ENCODE assay signal across 11 cellular contexts in the genomic region with DNA sequence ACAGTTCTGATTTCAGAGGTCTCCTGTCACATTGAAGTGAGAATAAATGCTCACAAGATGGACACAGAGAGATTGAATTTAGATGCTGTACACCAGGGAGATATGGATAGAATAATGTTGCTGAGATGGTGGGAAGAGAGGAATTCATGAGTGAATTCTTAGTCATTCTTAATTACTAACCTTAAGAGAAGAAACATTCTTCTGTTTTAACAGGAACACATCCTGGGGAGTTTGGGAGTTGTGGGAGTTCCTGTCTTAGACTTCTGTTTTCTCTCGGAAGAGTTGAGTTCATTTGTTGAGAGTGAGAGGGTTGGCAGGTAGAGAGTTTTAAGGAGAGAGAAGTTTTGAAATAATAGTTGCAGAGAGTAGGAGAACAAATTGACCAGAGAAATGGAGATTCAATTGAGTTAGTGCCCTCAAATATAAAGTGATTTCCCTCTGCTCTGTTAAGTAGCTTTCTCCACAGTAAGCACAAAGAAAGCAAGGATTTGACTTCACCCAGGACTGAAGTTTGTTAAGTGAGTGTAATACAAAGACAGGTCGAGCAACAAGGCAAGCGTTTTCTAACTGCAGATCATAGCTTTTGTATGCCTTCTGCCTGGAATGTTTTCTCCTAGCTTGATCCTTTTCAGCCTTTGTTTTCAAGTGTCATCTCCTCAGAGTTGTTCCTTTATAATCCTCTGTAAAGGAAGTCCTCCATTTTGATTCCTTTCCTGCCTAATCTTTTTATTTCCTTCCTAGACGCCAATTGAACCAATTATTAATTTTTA.
DNase-seq lines count a peak whose midpoint lies in the region; TF ChIP-seq lines count a peak whose summit lies in the region.
"Had no signal": no experiment of that assay in that cellular context is flagged by ENCODE, and none has a peak within 500 bp of the region (broad histone marks: within the 10 kb centered on the region; RNA-seq: fewer than 3 reads in every experiment).

No MANE protein-coding gene starts in this region.

- POLR2A ChIA-PET in SK-N-SH (lab: Yijun Ruan, JAX): no interaction called here

- peaks cover 17% of the 10 kb centered on the region for H3F3A ChIP-seq in SK-N-SH (replicated peaks; ENCODE audit: insufficient read depth)

- H3K27me3 ChIP-seq in HAP-1 (ENCODE audit: low read depth): no peaks in the 10 kb centered on the region
- no peaks in the 10 kb centered on the region for H3K27me3 ChIP-seq in SK-N-SH (ENCODE audit: insufficient read depth)
- H3K27me3 ChIP-seq: sigmoid colon had no signal

- peak overlapping the region; percentile 32; the same call in 1 of the 2 replicates for H3K9ac ChIP-seq in SK-N-SH

- H3K36me3 ChIP-seq in HAP-1 (replicated peaks) (no peaks in the 10 kb centered on the region), SK-N-SH (replicated peaks in 1 of 2; ENCODE audit: control insufficient read depth in 1 of 2, insufficient read depth in 2 of 2, low read length in 1 of 2) (peaks cover 2 to 11% of the 10 kb centered on the region in 2 experiments)
- H3K36me3 ChIP-seq: thoracic aorta had no signal

- peak; percentile 8 to 70 for DNase-seq in HAP-1 (ENCODE audit: low spot score in 2 of 2)
- no peak for DNase-seq in SK-N-SH
- peak; percentile 11 to 33 for DNase-seq in foreskin fibroblast
- peak; percentile 76 for DNase-seq in renal cortical epithelial cell (ENCODE audit: low read depth)
- DNase-seq in NCI-H2227 (lab: John Stamatoyannopoulos, UW; ENCODE audit: unreplicated experiment): no peak
- DNase-seq in DMS53 treated with DMSO at 0.1 percent for 48 hours (lab: John Stamatoyannopoulos, UW; ENCODE audit: unreplicated experiment): no peak
- no peak for DNase-seq in activated CD8-positive, alpha-beta memory T cell treated with anti-CD3 and anti-CD28 coated beads, Interleukin-2, amount 50 U/mL, for 4 hours
- DNase-seq: activated CD4-positive, CD25-positive, alpha-beta regulatory T cell; NCI-H1436; sigmoid colon had no signal

- H3K27ac ChIP-seq in SK-N-SH (ENCODE audit: low read depth in 2 of 2, low read length in 1 of 2): peak overlapping the region; percentile 9 to 76; a peak in 3 of 4 replicates
- H3K27ac ChIP-seq: sigmoid colon, thoracic aorta had no signal

- TF ChIP-seq CTCF in SK-N-SH (IDR thresholded peaks at IDR 0.05): no peak
- no peak for TF ChIP-seq CTCF in foreskin fibroblast (IDR thresholded peaks at IDR 0.05; ENCODE audit: low read depth, low read length)

- no peaks in the 10 kb centered on the region for H4K20me1 ChIP-seq in SK-N-SH (ENCODE audit: insufficient read depth)

- TF ChIP-seq RAD21 in SK-N-SH (IDR thresholded peaks at IDR 0.05; ENCODE audit: low read length): no peak

- WGBS in SK-N-SH (ENCODE audit: low lambda C conversion rate): 66% methylated on average over 4 of the region's 4 CpGs

- H3K4me3 ChIP-seq in HAP-1 (no peak overlapping the region), SK-N-SH (ENCODE audit: low read depth in 2 of 2, low read length in 1 of 2) (no peak overlapping the region), foreskin fibroblast (ENCODE audit: low read depth in 1 of 2, low read length in 2 of 2) (no peak overlapping the region)
- H3K4me3 ChIP-seq: sigmoid colon, thoracic aorta had no signal

- H3K79me2 ChIP-seq in SK-N-SH (ENCODE audit: insufficient read depth): peaks cover 40% of the 10 kb centered on the region

- H3K9me3 ChIP-seq in HAP-1: no peaks in the 10 kb centered on the region
- no peaks in the 10 kb centered on the region for H3K9me3 ChIP-seq in SK-N-SH
- H3K9me3 ChIP-seq: sigmoid colon, thoracic aorta had no signal

- peak overlapping the region; percentile 26 for H3K4me2 ChIP-seq in SK-N-SH

- H2AFZ ChIP-seq in SK-N-SH (ENCODE audit: low read depth): peak overlapping the region; percentile 24; the same call in 1 of the 2 replicates

- CTCF ChIA-PET in SK-N-SH (lab: Yijun Ruan, JAX): no interaction called here

- in situ Hi-C loops in HAP-1 (cut with MboI; ENCODE audit: low sequenced_read_pairs): no loop called here

- no peaks in the 10 kb centered on the region; the same call in 1 of the 2 replicates for H3K9me2 ChIP-seq in SK-N-SH

- H3K4me1 ChIP-seq in HAP-1: peaks cover 9% of the 10 kb centered on the region
- peaks cover 3 to 17% of the 10 kb centered on the region in 2 experiments; a peak in 3 of 4 replicates for H3K4me1 ChIP-seq in SK-N-SH (ENCODE audit: control insufficient read depth in 1 of 2, insufficient read depth in 2 of 2, low read depth in 1 of 2, low read length in 1 of 2)

- TF ChIP-seq EP300 in SK-N-SH (IDR thresholded peaks at IDR 0.05; ENCODE audit: borderline replicate concordance in 1 of 2, low read depth in 1 of 2, low read length in 1 of 2): no peak

TF ChIP-seq in SK-N-SH, 30 proteins besides CTCF, POLR2A, EP300 and RAD21:
- TF ChIP-seq FOXM1 (IDR thresholded peaks at IDR 0.05; ENCODE audit: low read depth) (no peak), TEAD4 (IDR thresholded peaks at IDR 0.05; ENCODE audit: borderline replicate concordance, insufficient read depth) (no peak), RFX5 (IDR thresholded peaks at IDR 0.05; ENCODE audit: low read length) (no peak), ELF1 (IDR thresholded peaks at IDR 0.05) (no peak), SIN3A (IDR thresholded peaks at IDR 0.05; ENCODE audit: borderline replicate concordance, low read depth, low read length) (no peak), JUND (IDR thresholded peaks at IDR 0.05) (no peak; the same call in 1 of the 2 replicates), FOSL2 (IDR thresholded peaks at IDR 0.05; ENCODE audit: borderline replicate concordance, low read depth) (peak; percentile 30; the same call in 1 of the 2 replicates), TCF12 (IDR thresholded peaks at IDR 0.05) (0 out of 2 replicates have a peak, but pooled peaks have one; percentile 8), PBX3 (IDR thresholded peaks at IDR 0.05) (peak; percentile 19; the same call in 1 of the 2 replicates), USF2 (IDR thresholded peaks at IDR 0.05; ENCODE audit: borderline replicate concordance, low read depth, low read length) (no peak), FOXJ3 (CRISPR knock-in tag; IDR thresholded peaks at IDR 0.05) (no peak)
- TF ChIP-seq, protein P1, sequence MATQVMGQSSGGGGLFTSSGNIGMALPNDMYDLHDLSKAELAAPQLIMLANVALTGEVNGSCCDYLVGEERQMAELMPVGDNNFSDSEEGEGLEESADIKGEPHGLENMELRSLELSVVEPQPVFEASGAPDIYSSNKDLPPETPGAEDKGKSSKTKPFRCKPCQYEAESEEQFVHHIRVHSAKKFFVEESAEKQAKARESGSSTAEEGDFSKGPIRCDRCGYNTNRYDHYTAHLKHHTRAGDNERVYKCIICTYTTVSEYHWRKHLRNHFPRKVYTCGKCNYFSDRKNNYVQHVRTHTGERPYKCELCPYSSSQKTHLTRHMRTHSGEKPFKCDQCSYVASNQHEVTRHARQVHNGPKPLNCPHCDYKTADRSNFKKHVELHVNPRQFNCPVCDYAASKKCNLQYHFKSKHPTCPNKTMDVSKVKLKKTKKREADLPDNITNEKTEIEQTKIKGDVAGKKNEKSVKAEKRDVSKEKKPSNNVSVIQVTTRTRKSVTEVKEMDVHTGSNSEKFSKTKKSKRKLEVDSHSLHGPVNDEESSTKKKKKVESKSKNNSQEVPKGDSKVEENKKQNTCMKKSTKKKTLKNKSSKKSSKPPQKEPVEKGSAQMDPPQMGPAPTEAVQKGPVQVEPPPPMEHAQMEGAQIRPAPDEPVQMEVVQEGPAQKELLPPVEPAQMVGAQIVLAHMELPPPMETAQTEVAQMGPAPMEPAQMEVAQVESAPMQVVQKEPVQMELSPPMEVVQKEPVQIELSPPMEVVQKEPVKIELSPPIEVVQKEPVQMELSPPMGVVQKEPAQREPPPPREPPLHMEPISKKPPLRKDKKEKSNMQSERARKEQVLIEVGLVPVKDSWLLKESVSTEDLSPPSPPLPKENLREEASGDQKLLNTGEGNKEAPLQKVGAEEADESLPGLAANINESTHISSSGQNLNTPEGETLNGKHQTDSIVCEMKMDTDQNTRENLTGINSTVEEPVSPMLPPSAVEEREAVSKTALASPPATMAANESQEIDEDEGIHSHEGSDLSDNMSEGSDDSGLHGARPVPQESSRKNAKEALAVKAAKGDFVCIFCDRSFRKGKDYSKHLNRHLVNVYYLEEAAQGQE (IDR thresholded peaks at IDR 0.05; ENCODE audit: low read depth, low read length): no peak
- TF ChIP-seq, protein P2, sequence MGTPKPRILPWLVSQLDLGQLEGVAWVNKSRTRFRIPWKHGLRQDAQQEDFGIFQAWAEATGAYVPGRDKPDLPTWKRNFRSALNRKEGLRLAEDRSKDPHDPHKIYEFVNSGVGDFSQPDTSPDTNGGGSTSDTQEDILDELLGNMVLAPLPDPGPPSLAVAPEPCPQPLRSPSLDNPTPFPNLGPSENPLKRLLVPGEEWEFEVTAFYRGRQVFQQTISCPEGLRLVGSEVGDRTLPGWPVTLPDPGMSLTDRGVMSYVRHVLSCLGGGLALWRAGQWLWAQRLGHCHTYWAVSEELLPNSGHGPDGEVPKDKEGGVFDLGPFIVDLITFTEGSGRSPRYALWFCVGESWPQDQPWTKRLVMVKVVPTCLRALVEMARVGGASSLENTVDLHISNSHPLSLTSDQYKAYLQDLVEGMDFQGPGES (IDR thresholded peaks at IDR 0.05; ENCODE audit: low read depth, low read length): no peak
- TF ChIP-seq, protein P3, sequence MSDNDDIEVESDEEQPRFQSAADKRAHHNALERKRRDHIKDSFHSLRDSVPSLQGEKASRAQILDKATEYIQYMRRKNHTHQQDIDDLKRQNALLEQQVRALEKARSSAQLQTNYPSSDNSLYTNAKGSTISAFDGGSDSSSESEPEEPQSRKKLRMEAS (IDR thresholded peaks at IDR 0.05; ENCODE audit: low read depth): no peak
TF ChIP-seq in SK-N-SH: peak in this region for 3.

Comparison
In these comparisons a context has a peak if more than half of its experiments do, and no peak if none do; other contexts are left out.
1. DNase-seq: peak in HAP-1 (2 of 2), foreskin fibroblast (2 of 2) and renal cortical epithelial cell (single experiment); none in SK-N-SH (single experiment), NCI-H2227 (single experiment), DMS53 treated with DMSO at 0.1 percent for 48 hours (single experiment) and activated CD8-positive, alpha-beta memory T cell treated with anti-CD3 and anti-CD28 coated beads, Interleukin-2, amount 50 U/mL, for 4 hours (single experiment).